8 cellular contexts compared by ENCODE assay signal in genomic region chr11:116835791-116836647, GRCh38. TPM values are rescaled to one million over a fixed set of nuclear protein-coding genes. Genes with fewer than 3 reads are reported as not detected.
DNase-seq lines count a peak whose midpoint lies in the region; ATAC-seq and TF ChIP-seq lines count a peak whose summit lies in the region.

No MANE protein-coding gene starts in this region.

- TF ChIP-seq CTCF in GM12872 (IDR thresholded peaks at IDR 0.05; ENCODE audit: insufficient read depth, low read depth, low read length) (peak; percentile 74), ascending aorta (IDR thresholded peaks at IDR 0.05) (peak; percentile 59 to 66 (median 60)), vagina (IDR thresholded peaks at IDR 0.05) (peak in 2 of 3 experiments; percentile 17 to 63)

- peaks cover 8% of the 10 kb centered on the region for H3K4me1 Mint-ChIP-seq in T-helper 17 cell

- H3K9me3 ChIP-seq in T-helper 17 cell (ENCODE audit: control insufficient read depth, low read length, poor library complexity, severe bottlenecking), result no peaks in the 10 kb centered on the region
- no peaks in the 10 kb centered on the region for H3K9me3 ChIP-seq in ascending aorta
- no peaks in the 10 kb centered on the region for H3K9me3 ChIP-seq in vagina

- H3K36me3 ChIP-seq in ascending aorta (no peaks in the 10 kb centered on the region), rectal smooth muscle tissue (ENCODE audit: control insufficient read depth, insufficient read depth, low read length) (no peaks in the 10 kb centered on the region), vagina (no peaks in the 10 kb centered on the region)

- H3K27ac ChIP-seq in ascending aorta, result peak overlapping the region; percentile 88 to 92
- H3K27ac ChIP-seq in rectal smooth muscle tissue (ENCODE audit: low read depth, low read length), result peak overlapping the region; percentile 70
- peak overlapping the region; percentile 70 for H3K27ac ChIP-seq in vagina

- H3K27me3 ChIP-seq in ascending aorta, result no peaks in the 10 kb centered on the region
- no peaks in the 10 kb centered on the region for H3K27me3 ChIP-seq in rectal smooth muscle tissue (ENCODE audit: control insufficient read depth, insufficient read depth, low read length)
- H3K27me3 ChIP-seq in vagina, result no peaks in the 10 kb centered on the region

- no peak for TF ChIP-seq POLR2A in vagina (IDR thresholded peaks at IDR 0.05)

- H3K27me3 Mint-ChIP-seq in T-helper 17 cell, result no peaks in the 10 kb centered on the region

- peak overlapping the region; percentile 74 for H3K27ac Mint-ChIP-seq in T-helper 17 cell

- H3K36me3 Mint-ChIP-seq in T-helper 17 cell (ENCODE audit: low read depth), result no peaks in the 10 kb centered on the region

- ATAC-seq in HG02678 (IDR thresholded peaks at IDR 0.05; ENCODE audit: unreplicated experiment) (peak; percentile 81), T-helper 17 cell (peak; percentile 96)

- intact Hi-C loops in ascending aorta (cut with DNase I), result loop anchor here (1.0 kb wide), 1 partner anchor 45 kb away; the partner anchor contains the start of gene APOA5
- intact Hi-C loops in vagina (cut with DNase I), result loop anchor here (1.0 kb wide), 1 partner anchor 49 kb away; no protein-coding TSS in a partner anchor

- H3K4me3 Mint-ChIP-seq in T-helper 17 cell, result peak overlapping the region; percentile 80

- H3K4me3 ChIP-seq in ascending aorta (peak overlapping the region; percentile 38 to 64), rectal smooth muscle tissue (ENCODE audit: low read length) (peak overlapping the region; percentile 50), vagina (peak overlapping the region; percentile 35 to 38)

- DNase-seq in NCI-H1417 treated with DMSO at 0.1 percent for 48 hours (lab: John Stamatoyannopoulos, UW) (peak; percentile 89), T-helper 17 cell (peak; percentile 59 to 74 (median 61)), ascending aorta (ENCODE audit: low spot score in 2 of 2) (peak; percentile 61 to 93), hepatic stellate cell (ENCODE audit: low spot score) (peak; percentile 93), vagina (ENCODE audit: extremely low spot score in 2 of 2) (no peak)

- no peak overlapping the region for H3K9ac ChIP-seq in rectal smooth muscle tissue (ENCODE audit: low read length)

- H3K4me1 ChIP-seq in ascending aorta, result peaks cover 11 to 12% of the 10 kb centered on the region in 2 donors
- H3K4me1 ChIP-seq in rectal smooth muscle tissue (ENCODE audit: control insufficient read depth, insufficient read depth, low read length), result peaks cover 3% of the 10 kb centered on the region
- H3K4me1 ChIP-seq in vagina, result peaks cover 11% of the 10 kb centered on the region

RNA-seq across cellular contexts. Expression of gene APOA1, which starts 1.4 kb away (rescaled TPM):
- total RNA-seq in T-helper 17 cell (1 to 10 TPM in 1 of 2 donors, not detected in 1; 1.2 TPM), ascending aorta (80.3 TPM), vagina (2.2 TPM)

RNA-seq across cellular contexts. Expression of gene APOC3, which starts 6.3 kb away (rescaled TPM):
- total RNA-seq in T-helper 17 cell (not detected), ascending aorta (83.1 TPM), vagina (not detected)

RNA-seq across cellular contexts. Expression of gene APOA4, which starts 12.9 kb away (rescaled TPM):
- not detected for total RNA-seq in T-helper 17 cell
- total RNA-seq in ascending aorta, result 14.3 TPM
- total RNA-seq in vagina, result not detected

RNA-seq across cellular contexts. Expression of gene APOA5, which starts 44.3 kb away (rescaled TPM):
- total RNA-seq in T-helper 17 cell (not detected), ascending aorta (not detected), vagina (not detected)

RNA-seq across cellular contexts. Expression of gene ZPR1, which starts 48.2 kb away (rescaled TPM):
- total RNA-seq in T-helper 17 cell (100 to 1,000 TPM in 1 of 2 donors, 10 to 100 TPM in 1; 87.1 to 107 TPM), ascending aorta (171 TPM), vagina (19.4 TPM)

Comparison
In these comparisons a context has a peak if more than half of its experiments do, and no peak if none do; other contexts are left out.
1. DNase-seq: peak in NCI-H1417 treated with DMSO at 0.1 percent for 48 hours (single experiment), T-helper 17 cell (3 of 3), ascending aorta (2 of 2) and hepatic stellate cell (single experiment); none in vagina (0 of 2).
2. RNA of gene APOA1, which starts 1.4 kb away (total RNA-seq): 80.3 TPM in ascending aorta (single experiment); 2.2 TPM in vagina (single experiment) and 1.2 TPM in T-helper 17 cell; every median in the first group is over 10 times any median in the second.
3. RNA of gene APOC3, which starts 6.3 kb away (total RNA-seq): 83.1 TPM in ascending aorta (single experiment); not detected in T-helper 17 cell and not detected in vagina (single experiment); every median in the first group is over 10 times any median in the second.
4. RNA of gene APOA4, which starts 12.9 kb away (total RNA-seq): 14.3 TPM in ascending aorta (single experiment); not detected in T-helper 17 cell and not detected in vagina (single experiment); every median in the first group is over 10 times any median in the second.
5. Peak in every context shown above with its lines, with median percentiles within 50 percentile points of each other: CTCF ChIP-seq, H3K27ac ChIP-seq and H3K4me3 ChIP-seq.